In genomic region chr2:70310899-70311298, GRCh38 we compare ENCODE assay signal across 24 cellular contexts. TPM values are rescaled to one million over a fixed set of nuclear protein-coding genes. Genes with fewer than 3 reads are reported as not detected.
A peak's percentile ranks its signal among the peaks of the same experiment; 100 is the strongest.
DNase-seq lines count a peak whose midpoint lies in the region; ATAC-seq, FAIRE-seq and TF ChIP-seq lines count a peak whose summit lies in the region.
"Had no signal": no experiment of that assay in that cellular context is flagged by ENCODE, and none has a peak within 500 bp of the region (broad histone marks: within the 10 kb centered on the region; RNA-seq: fewer than 3 reads in every experiment).

No MANE protein-coding gene starts in this region.

- H3K9me3 ChIP-seq in HepG2 (ENCODE audit: low read length) (no peaks in the 10 kb centered on the region), right lobe of liver (no peaks in the 10 kb centered on the region), HEK293 (ENCODE audit: control insufficient read depth, insufficient read depth, low read depth, low read length) (no peaks in the 10 kb centered on the region), K562 (replicated peaks; ENCODE audit: control insufficient read depth, insufficient read depth, low read depth, low read length) (no peaks in the 10 kb centered on the region)
- no peaks in the 10 kb centered on the region for H3K9me3 ChIP-seq in CD8-positive, alpha-beta memory T cell (ENCODE audit: low read length)
- H3K9me3 ChIP-seq: BE2C, BLaER1, Caco-2 had no signal

- no peaks in the 10 kb centered on the region for H3K4me1 ChIP-seq in HepG2 (ENCODE audit: insufficient read depth, low read length)
- H3K4me1 ChIP-seq in right lobe of liver: no peaks in the 10 kb centered on the region
- H3K4me1 ChIP-seq in HEK293 (ENCODE audit: control insufficient read depth, insufficient read depth, low read length): no peaks in the 10 kb centered on the region
- H3K4me1 ChIP-seq in K562 (replicated peaks in 1 of 2; ENCODE audit: control insufficient read depth in 2 of 2, insufficient read depth in 2 of 2, low read length in 2 of 2): peaks cover 0 to 3% of the 10 kb centered on the region in 2 experiments; a peak in 1 of 5 replicates
- H3K4me1 ChIP-seq in CD8-positive, alpha-beta memory T cell (ENCODE audit: insufficient read depth, low read length): no peaks in the 10 kb centered on the region
- H3K4me1 ChIP-seq: BE2C, BLaER1, Caco-2 had no signal

- DNase-seq in HepG2 (ENCODE audit: low spot score) (no peak), right lobe of liver (no peak), K562 (ENCODE audit: extremely low read depth in 1 of 4, low spot score in 3 of 4) (no peak), MV-4-11 (lab: John Stamatoyannopoulos, UW) (no peak)
- DNase-seq in activated T-cell treated with anti-CD3 and anti-CD28 coated beads, Interleukin-2, amount 50 U/mL, for 72 hours: no peak
- DNase-seq in CD8-positive, alpha-beta memory T cell: no peak
- DNase-seq: 8988T; ACHN; BE2C; C1 segment of cervical spinal cord; Caco-2; Calu3; CD4-positive, alpha-beta memory T cell; CD4-positive, CD25-positive, alpha-beta regulatory T cell; DMS79 treated with DMSO at 0.1 percent for 48 hours; GF-D8 had no signal

- no peaks in the 10 kb centered on the region for H4K20me1 ChIP-seq in HepG2 (ENCODE audit: insufficient read depth, low read length)
- no peaks in the 10 kb centered on the region for H4K20me1 ChIP-seq in K562 (replicated peaks; ENCODE audit: control insufficient read depth, insufficient read depth, low read length)
- H4K20me1 ChIP-seq: BLaER1 had no signal

- BruUV-seq in HepG2 (replicated peaks; lab: Mats Ljungman, UMichigan) (no TSS peak), K562 (replicated peaks; lab: Mats Ljungman, UMichigan) (no TSS peak)

- H3K27ac ChIP-seq in HepG2 (ENCODE audit: extremely low read length, insufficient read depth, low read length) (no peak overlapping the region), right lobe of liver (no peak overlapping the region), HEK293 (ENCODE audit: extremely low read depth, low read depth, low read length) (no peak overlapping the region), K562 (ENCODE audit: extremely low read depth, low read depth, low read length) (no peak overlapping the region)
- no peak overlapping the region for H3K27ac ChIP-seq in CD8-positive, alpha-beta memory T cell (ENCODE audit: low read depth, low read length)
- H3K27ac ChIP-seq: BLaER1 had no signal

- in situ Hi-C loops in HepG2 (cut with HindIII; ENCODE audit: extremely low pct_ligation_motif_present, low pct_unique_long_range_greater_than_20kb) (no loop called here), K562 (cut with MboI) (loop anchor here (10.0 to 25.0 kb wide), 3 partner anchors 334 to 634 kb away; partner anchors contain the start of gene FIGLA)

- peaks cover 0 to 9% of the 10 kb centered on the region in 2 experiments; a peak in 1 of 5 replicates for H3K27me3 ChIP-seq in HepG2 (ENCODE audit: control insufficient read depth in 1 of 2, insufficient read depth in 2 of 2, low read length in 2 of 2)
- no peaks in the 10 kb centered on the region for H3K27me3 ChIP-seq in right lobe of liver
- peaks cover 9 to 11% of the 10 kb centered on the region in 2 experiments; a peak in 4 of 5 replicates for H3K27me3 ChIP-seq in K562 (ENCODE audit: control insufficient read depth in 2 of 2, insufficient read depth in 2 of 2, low read length in 2 of 2)
- H3K27me3 ChIP-seq in CD8-positive, alpha-beta memory T cell (ENCODE audit: insufficient read depth, low read length, poor library complexity, severe bottlenecking): no peaks in the 10 kb centered on the region
- H3K27me3 ChIP-seq: BE2C, BLaER1 had no signal

- no peak overlapping the region for H3K9ac ChIP-seq in HepG2 (ENCODE audit: insufficient read depth, low read depth, low read length)
- no peak overlapping the region for H3K9ac ChIP-seq in K562 (ENCODE audit: insufficient read depth in 1 of 2, low read depth in 2 of 2, low read length in 2 of 2)
- H3K9ac ChIP-seq: BLaER1 had no signal

- CTCF ChIA-PET in HepG2 (lab: Yijun Ruan, JAX; ENCODE audit: low intra/inter-chr PET ratio, low total read pairs): no interaction called here
- CTCF ChIA-PET in HEK293 (lab: Yijun Ruan, JAX): interaction anchor here (0.7 to 1.8 kb wide), 3 partner anchors 12 to 336 kb away, joined by 3 to 8 read pairs (median 3); no protein-coding TSS in a partner anchor
- CTCF ChIA-PET in K562 (lab: Yijun Ruan, JAX; ENCODE audit: low intra/inter-chr PET ratio): no interaction called here
- CTCF ChIA-PET in CD8-positive, alpha-beta memory T cell (lab: Charles Lee): no interaction called here

- H3K4me1 Mint-ChIP-seq in activated T-cell treated with anti-CD3 and anti-CD28 coated beads, Interleukin-2, amount 50 U/mL, for 72 hours (ENCODE audit: low read depth): no peaks in the 10 kb centered on the region
- no peaks in the 10 kb centered on the region for H3K4me1 Mint-ChIP-seq in CD8-positive, alpha-beta memory T cell
- H3K4me1 Mint-ChIP-seq: CD14-positive monocyte; CD4-positive, alpha-beta memory T cell; CD4-positive, CD25-positive, alpha-beta regulatory T cell had no signal

- H2AFZ ChIP-seq in HepG2 (ENCODE audit: low read length): no peak overlapping the region
- H2AFZ ChIP-seq in K562 (ENCODE audit: low read depth, low read length): no peak overlapping the region

- TF ChIP-seq RAD21 in HepG2 (CRISPR knock-in tag; IDR thresholded peaks at IDR 0.05): no peak
- TF ChIP-seq RAD21 in K562 (CRISPR knock-in tag; conservative IDR thresholded peaks at IDR 0.05 in 1 of 2, IDR thresholded peaks at IDR 0.05 in 1 of 2): no peak

- no peaks in the 10 kb centered on the region for H3K27me3 Mint-ChIP-seq in activated T-cell treated with anti-CD3 and anti-CD28 coated beads, Interleukin-2, amount 50 U/mL, for 72 hours (ENCODE audit: low read depth)
- peaks cover 10 to 21% of the 10 kb centered on the region in 2 donors for H3K27me3 Mint-ChIP-seq in CD8-positive, alpha-beta memory T cell

- H3K4me3 Mint-ChIP-seq in activated T-cell treated with anti-CD3 and anti-CD28 coated beads, Interleukin-2, amount 50 U/mL, for 72 hours: no peak overlapping the region
- H3K4me3 Mint-ChIP-seq in CD8-positive, alpha-beta memory T cell: no peak overlapping the region
- H3K4me3 Mint-ChIP-seq: CD14-positive monocyte; CD4-positive, alpha-beta memory T cell; CD4-positive, CD25-positive, alpha-beta regulatory T cell had no signal

- ATAC-seq in HepG2 (peak; percentile 39; the same call in 1 of the 3 replicates), right lobe of liver (no peak), K562 (peak; percentile 56; the same call in 2 of the 3 replicates)
- no peak for ATAC-seq in activated T-cell treated with anti-CD3 and anti-CD28 coated beads, Interleukin-2, amount 50 U/mL, for 72 hours (replicated peaks in 1 of 2)

- no peaks in the 10 kb centered on the region for H3K9me3 Mint-ChIP-seq in activated T-cell treated with anti-CD3 and anti-CD28 coated beads, Interleukin-2, amount 50 U/mL, for 72 hours
- no peaks in the 10 kb centered on the region for H3K9me3 Mint-ChIP-seq in CD8-positive, alpha-beta memory T cell
- H3K9me3 Mint-ChIP-seq: CD4-positive, alpha-beta memory T cell; CD4-positive, CD25-positive, alpha-beta regulatory T cell had no signal

- H3K36me3 Mint-ChIP-seq in activated T-cell treated with anti-CD3 and anti-CD28 coated beads, Interleukin-2, amount 50 U/mL, for 72 hours (ENCODE audit: insufficient read depth in 2 of 2): no peaks in the 10 kb centered on the region
- no peaks in the 10 kb centered on the region for H3K36me3 Mint-ChIP-seq in CD8-positive, alpha-beta memory T cell
- H3K36me3 Mint-ChIP-seq: CD14-positive monocyte; CD4-positive, alpha-beta memory T cell; CD4-positive, CD25-positive, alpha-beta regulatory T cell had no signal

- intact Hi-C loops in HepG2 (cut with micrococcal nuclease; ENCODE audit: unreplicated experiment) (no loop called here), right lobe of liver (cut with DNase I) (no loop called here), K562 (cut with micrococcal nuclease) (no loop called here)

- H3K9me1 ChIP-seq in K562 (ENCODE audit: control insufficient read depth, insufficient read depth, low read length): no peaks in the 10 kb centered on the region

- no peaks in the 10 kb centered on the region for H3K36me3 ChIP-seq in HepG2 (replicated peaks in 1 of 2; ENCODE audit: control insufficient read depth in 1 of 2, insufficient read depth in 2 of 2, low read length in 2 of 2)
- H3K36me3 ChIP-seq in right lobe of liver: no peaks in the 10 kb centered on the region
- H3K36me3 ChIP-seq in HEK293 (ENCODE audit: control insufficient read depth in 2 of 2, insufficient read depth in 1 of 2, low read length in 2 of 2): no peaks in the 10 kb centered on the region
- H3K36me3 ChIP-seq in K562 (ENCODE audit: control insufficient read depth, insufficient read depth, low read length): no peaks in the 10 kb centered on the region
- no peaks in the 10 kb centered on the region for H3K36me3 ChIP-seq in CD8-positive, alpha-beta memory T cell (ENCODE audit: insufficient read depth, low read length)
- H3K36me3 ChIP-seq: BE2C, BLaER1 had no signal

- H3K4me2 ChIP-seq in HepG2 (ENCODE audit: low read depth, low read length) (no peak overlapping the region), K562 (ENCODE audit: insufficient read depth, low read length) (no peak overlapping the region)
- H3K4me2 ChIP-seq: BLaER1 had no signal

- H3K79me2 ChIP-seq in HepG2 (ENCODE audit: insufficient read depth, low read length): no peaks in the 10 kb centered on the region
- H3K79me2 ChIP-seq in K562 (ENCODE audit: control insufficient read depth, insufficient read depth, low read length): no peaks in the 10 kb centered on the region

- POLR2A ChIA-PET in HepG2 (lab: Yijun Ruan, JAX) (no interaction called here), HEK293 (lab: Yijun Ruan, JAX) (no interaction called here), K562 (lab: Yijun Ruan, JAX) (interaction anchor here (2.4 kb wide), 1 partner anchor 17 kb away, joined by 9 read pairs; the partner anchor contains the start of gene SNRPG)
- POLR2A ChIA-PET in CD8-positive, alpha-beta memory T cell (lab: Charles Lee): interaction anchor here (0.9 kb wide), 1 partner anchor 757 kb away, joined by 5 read pairs; no protein-coding TSS in a partner anchor

- no peak for FAIRE-seq in HepG2 (lab: Jason Lieb, UNC)
- no peak for FAIRE-seq in K562 (lab: Jason Lieb, UNC)
- FAIRE-seq: A204.1, D721Med, G401.6, GM12891, GM19239 had no signal

- TF ChIP-seq CTCF in HepG2 (CRISPR knock-in tag; IDR thresholded peaks at IDR 0.05) (no peak), right lobe of liver (IDR thresholded peaks at IDR 0.05) (no peak), HEK293 (tag by site-specific recombination; IDR thresholded peaks at IDR 0.05) (no peak), K562 (IDR thresholded peaks at IDR 0.05 in 2 of 3, conservative IDR thresholded peaks at IDR 0.05 in 1 of 3; ENCODE audit: insufficient read depth in 2 of 3, low read depth in 1 of 3, low read length in 3 of 3) (no peak)

- H3K4me3 ChIP-seq in HepG2 (replicated peaks in 1 of 3; ENCODE audit: insufficient read depth in 1 of 3, low read depth in 2 of 3, low read length in 3 of 3): no peak overlapping the region
- no peak overlapping the region for H3K4me3 ChIP-seq in right lobe of liver
- H3K4me3 ChIP-seq in HEK293 (ENCODE audit: low read depth, low read length): no peak overlapping the region
- no peak overlapping the region for H3K4me3 ChIP-seq in K562
- no peak overlapping the region for H3K4me3 ChIP-seq in CD8-positive, alpha-beta memory T cell (ENCODE audit: low read length)
- H3K4me3 ChIP-seq: BLaER1 had no signal

- no peak for TF ChIP-seq EP300 in HepG2 (IDR thresholded peaks at IDR 0.05; ENCODE audit: low read depth in 2 of 2, low read length in 2 of 2)
- TF ChIP-seq EP300 in HepG2 (CRISPR knock-in tag; IDR thresholded peaks at IDR 0.05; ENCODE audit: borderline replicate concordance): no peak
- no peak for TF ChIP-seq EP300 in K562 (IDR thresholded peaks at IDR 0.05; ENCODE audit: low read length)

- no peak overlapping the region for H3K27ac Mint-ChIP-seq in activated T-cell treated with anti-CD3 and anti-CD28 coated beads, Interleukin-2, amount 50 U/mL, for 72 hours
- H3K27ac Mint-ChIP-seq in CD8-positive, alpha-beta memory T cell: peak overlapping the region in 1 of 8 donors; percentile 29
- H3K27ac Mint-ChIP-seq: CD14-positive monocyte; CD4-positive, CD25-positive, alpha-beta regulatory T cell had no signal

- WGBS in HepG2 (ENCODE audit: low lambda C conversion rate): 43% methylated on average over 3 of the region's 3 CpGs
- WGBS in right lobe of liver (ENCODE audit: insufficient coverage, low coverage, low lambda C conversion rate, missing lambda C conversion rate): 100% methylated on average over 1 of the region's 3 CpGs
- WGBS in K562 (ENCODE audit: insufficient coverage, low coverage, missing lambda C conversion rate): 3% methylated on average over 3 of the region's 3 CpGs

- TF ChIP-seq POLR2A in HepG2 (IDR thresholded peaks at IDR 0.05; ENCODE audit: insufficient read depth in 1 of 2, low read depth in 2 of 2, low read length in 2 of 2) (no peak), right lobe of liver (IDR thresholded peaks at IDR 0.05) (no peak), K562 (conservative IDR thresholded peaks at IDR 0.05) (no peak)

RNA-seq across cellular contexts. Expression of gene FAM136A, which starts 9.0 kb away (rescaled TPM):
- total RNA-seq in HepG2 (2016; rRNA removed; fragmentation: Illumina TruSeq; extraction: Trizol): 126 and 153 TPM in 2 replicates
- total RNA-seq in HepG2 (2016; cell fraction: cytosol; rRNA removed; fragmentation: Illumina TruSeq; extraction: Trizol; ENCODE audit: low read depth): 63.6 and 77.0 TPM in 2 replicates
- total RNA-seq in HepG2 (2016; cell fraction: insoluble cytoplasmic fraction; rRNA removed; fragmentation: Illumina TruSeq; extraction: Trizol): 120 and 154 TPM in 2 replicates
- total RNA-seq in HepG2 (2016; cell fraction: membrane; rRNA removed; fragmentation: Illumina TruSeq; extraction: Trizol): 157 and 170 TPM in 2 replicates
- 61.1 and 69.7 TPM in 2 replicates for total RNA-seq in HepG2 (2016; cell fraction: nucleus; rRNA removed; fragmentation: Illumina TruSeq; extraction: Trizol)
- 73.8 and 77.8 TPM in 2 replicates for polyA plus RNA-seq in HepG2 (2011; rRNA removed)
- 51.0 and 55.6 TPM in 2 replicates for polyA plus RNA-seq in HepG2 (2011; cell fraction: cytosol; rRNA removed)
- 83.7 and 101 TPM in 2 replicates for polyA plus RNA-seq in HepG2 (2011; cell fraction: nucleus; rRNA removed)
- 71.9 and 87.6 TPM in 2 replicates for polyA plus RNA-seq in HepG2 (2012)
- 83.2 and 122 TPM in 2 replicates for polyA plus RNA-seq in HepG2 (2016; cell fraction: cytosol; fragmentation: Illumina TruSeq; extraction: Trizol; ENCODE audit: low read depth)
- 175 and 182 TPM in 2 replicates for polyA plus RNA-seq in HepG2 (2016; cell fraction: insoluble cytoplasmic fraction; fragmentation: Illumina TruSeq; extraction: Trizol; ENCODE audit: low read depth)
- 155 and 176 TPM in 2 replicates for polyA plus RNA-seq in HepG2 (2016; cell fraction: membrane; fragmentation: Illumina TruSeq; extraction: Trizol; ENCODE audit: low read depth)
- polyA plus RNA-seq in HepG2 (2016; cell fraction: nucleus; fragmentation: Illumina TruSeq; extraction: Trizol; ENCODE audit: insufficient read depth, low read depth): 124 and 130 TPM in 2 replicates
- polyA minus RNA-seq in HepG2 (2011; rRNA and poly(A)+ RNA removed; ENCODE audit: low replicate concordance): 30.2 and 39.4 TPM in 2 replicates
- 19.9 and 21.4 TPM in 2 replicates for polyA minus RNA-seq in HepG2 (2011; cell fraction: cytosol; rRNA and poly(A)+ RNA removed)
- polyA minus RNA-seq in HepG2 (2011; cell fraction: nucleus; rRNA and poly(A)+ RNA removed): 28.0 and 29.5 TPM in 2 replicates
- total RNA-seq in right lobe of liver: 10 to 100 TPM; 18.6 to 31.6 (median 21.1) TPM
- 28.9 and 31.0 TPM in 2 replicates for total RNA-seq in K562 (2011; cell fraction: chromatin; rRNA removed; ENCODE audit: low replicate concordance)
- 28.7 and 29.2 TPM in 2 replicates for total RNA-seq in K562 (2011; cell fraction: nucleolus; rRNA removed)
- 34.3 and 53.8 TPM in 2 replicates for total RNA-seq in K562 (2011; cell fraction: nucleoplasm; rRNA removed)
- 80.0 and 89.0 TPM in 2 replicates for total RNA-seq in K562 (2014; rRNA removed)
- 94.8 and 101 TPM in 2 replicates for total RNA-seq in K562 (2014; rRNA removed; fragmentation: Illumina TruSeq; extraction: Trizol)
- 95.7 and 99.2 TPM in 2 replicates for total RNA-seq in K562 (2015; rRNA removed; fragmentation: Illumina TruSeq; extraction: Trizol)
- total RNA-seq in K562 (2021): 88.3 and 92.9 TPM in 2 replicates
- polyA plus RNA-seq in K562 (2011; rRNA removed): 63.7 and 104 TPM in 2 replicates
- polyA plus RNA-seq in K562 (2011; cell fraction: cytosol; rRNA removed): 38.9 and 49.3 TPM in 2 replicates
- 53.0 and 82.5 TPM in 2 replicates for polyA plus RNA-seq in K562 (2011; cell fraction: nucleus; rRNA removed)
- polyA plus RNA-seq in K562 (2012): 64.0 and 97.8 TPM in 2 replicates
- 118 and 129 TPM in 2 replicates for polyA plus RNA-seq in K562 (2014; fragmentation: Illumina TruSeq; extraction: Trizol)
- polyA plus RNA-seq in K562 (2014; fragmentation: Nextera tagmentation; extraction: Ambion mirVana): 100 to 1,000 TPM; 125 to 151 TPM
- 106 and 108 TPM in 2 replicates for polyA plus RNA-seq in K562 (2014; rRNA removed)
- 33.3 and 37.8 TPM in 2 replicates for polyA minus RNA-seq in K562 (2011; rRNA and poly(A)+ RNA removed)
- 17.9 and 33.9 TPM in 2 replicates for polyA minus RNA-seq in K562 (2011; cell fraction: cytosol; rRNA and poly(A)+ RNA removed)
- polyA minus RNA-seq in K562 (2011; cell fraction: nucleus; rRNA and poly(A)+ RNA removed): 13.4 and 15.8 TPM in 2 replicates
- 10 to 100 TPM; 60.3 to 62.9 TPM for total RNA-seq in activated T-cell treated with anti-CD3 and anti-CD28 coated beads, Interleukin-2, amount 50 U/mL, for 72 hours
- 100 to 1,000 TPM in 1 of 2 experiments, 10 to 100 TPM in 1; 99.4 to 102 TPM for total RNA-seq in CD8-positive, alpha-beta memory T cell
- polyA plus RNA-seq in CD8-positive, alpha-beta memory T cell: 41.3 TPM

RNA-seq across cellular contexts. Expression of gene SNRPG, which starts 17.4 kb away (rescaled TPM):
- total RNA-seq in HepG2 (2016; rRNA removed; fragmentation: Illumina TruSeq; extraction: Trizol): 484 and 618 TPM in 2 replicates
- total RNA-seq in HepG2 (2016; cell fraction: cytosol; rRNA removed; fragmentation: Illumina TruSeq; extraction: Trizol; ENCODE audit: low read depth): 179 and 199 TPM in 2 replicates
- total RNA-seq in HepG2 (2016; cell fraction: insoluble cytoplasmic fraction; rRNA removed; fragmentation: Illumina TruSeq; extraction: Trizol): 477 and 694 TPM in 2 replicates
- total RNA-seq in HepG2 (2016; cell fraction: membrane; rRNA removed; fragmentation: Illumina TruSeq; extraction: Trizol): 245 and 289 TPM in 2 replicates
- total RNA-seq in HepG2 (2016; cell fraction: nucleus; rRNA removed; fragmentation: Illumina TruSeq; extraction: Trizol): 175 and 190 TPM in 2 replicates
- polyA plus RNA-seq in HepG2 (2011; rRNA removed): 163 and 221 TPM in 2 replicates
- 79.5 and 124 TPM in 2 replicates for polyA plus RNA-seq in HepG2 (2011; cell fraction: cytosol; rRNA removed)
- polyA plus RNA-seq in HepG2 (2011; cell fraction: nucleus; rRNA removed): 21.3 and 54.3 TPM in 2 replicates
- polyA plus RNA-seq in HepG2 (2012): 258 and 453 TPM in 2 replicates
- 184 and 222 TPM in 2 replicates for polyA plus RNA-seq in HepG2 (2016; cell fraction: cytosol; fragmentation: Illumina TruSeq; extraction: Trizol; ENCODE audit: low read depth)
- polyA plus RNA-seq in HepG2 (2016; cell fraction: insoluble cytoplasmic fraction; fragmentation: Illumina TruSeq; extraction: Trizol; ENCODE audit: low read depth): 589 and 668 TPM in 2 replicates
- 221 and 287 TPM in 2 replicates for polyA plus RNA-seq in HepG2 (2016; cell fraction: membrane; fragmentation: Illumina TruSeq; extraction: Trizol; ENCODE audit: low read depth)
- polyA plus RNA-seq in HepG2 (2016; cell fraction: nucleus; fragmentation: Illumina TruSeq; extraction: Trizol; ENCODE audit: insufficient read depth, low read depth): 259 and 311 TPM in 2 replicates
- 2.7 and 11.1 TPM in 2 replicates for polyA minus RNA-seq in HepG2 (2011; rRNA and poly(A)+ RNA removed; ENCODE audit: low replicate concordance)
- polyA minus RNA-seq in HepG2 (2011; cell fraction: cytosol; rRNA and poly(A)+ RNA removed): 25.5 and 29.5 TPM in 2 replicates
- polyA minus RNA-seq in HepG2 (2011; cell fraction: nucleus; rRNA and poly(A)+ RNA removed): 33.7 and 41.6 TPM in 2 replicates
- 10 to 100 TPM; 38.7 to 96.6 (median 60.8) TPM for total RNA-seq in right lobe of liver
- total RNA-seq in K562 (2011; cell fraction: chromatin; rRNA removed; ENCODE audit: low replicate concordance): 55.7 and 133 TPM in 2 replicates
- total RNA-seq in K562 (2011; cell fraction: nucleolus; rRNA removed): 39.9 and 44.1 TPM in 2 replicates
- 111 and 126 TPM in 2 replicates for total RNA-seq in K562 (2011; cell fraction: nucleoplasm; rRNA removed)
- 594 and 1,182 TPM in 2 replicates for total RNA-seq in K562 (2014; rRNA removed)
- total RNA-seq in K562 (2014; rRNA removed; fragmentation: Illumina TruSeq; extraction: Trizol): 745 and 807 TPM in 2 replicates
- total RNA-seq in K562 (2015; rRNA removed; fragmentation: Illumina TruSeq; extraction: Trizol): 603 and 612 TPM in 2 replicates
- 649 and 750 TPM in 2 replicates for total RNA-seq in K562 (2021)
- 253 and 674 TPM in 2 replicates for polyA plus RNA-seq in K562 (2011; rRNA removed)
- 80.9 and 210 TPM in 2 replicates for polyA plus RNA-seq in K562 (2011; cell fraction: cytosol; rRNA removed)
- polyA plus RNA-seq in K562 (2011; cell fraction: nucleus; rRNA removed): 103 and 122 TPM in 2 replicates
- polyA plus RNA-seq in K562 (2012): 215 and 904 TPM in 2 replicates
- polyA plus RNA-seq in K562 (2014; fragmentation: Illumina TruSeq; extraction: Trizol): 808 and 1,147 TPM in 2 replicates
- 1,000 to 10,000 TPM; 2,312 to 2,611 TPM for polyA plus RNA-seq in K562 (2014; fragmentation: Nextera tagmentation; extraction: Ambion mirVana)
- 1,784 and 2,061 TPM in 2 replicates for polyA plus RNA-seq in K562 (2014; rRNA removed)
- 120 and 184 TPM in 2 replicates for polyA minus RNA-seq in K562 (2011; rRNA and poly(A)+ RNA removed)
- 31.0 and 79.3 TPM in 2 replicates for polyA minus RNA-seq in K562 (2011; cell fraction: cytosol; rRNA and poly(A)+ RNA removed)
- 21.9 and 24.0 TPM in 2 replicates for polyA minus RNA-seq in K562 (2011; cell fraction: nucleus; rRNA and poly(A)+ RNA removed)
- total RNA-seq in activated T-cell treated with anti-CD3 and anti-CD28 coated beads, Interleukin-2, amount 50 U/mL, for 72 hours: 100 to 1,000 TPM; 213 to 247 TPM
- total RNA-seq in CD8-positive, alpha-beta memory T cell: 100 to 1,000 TPM; 497 to 551 TPM
- 267 TPM for polyA plus RNA-seq in CD8-positive, alpha-beta memory T cell

RNA-seq across cellular contexts. Expression of gene PCYOX1, which starts 53.0 kb away (rescaled TPM):
- total RNA-seq in HepG2 (2016; rRNA removed; fragmentation: Illumina TruSeq; extraction: Trizol): 64.6 and 94.8 TPM in 2 replicates
- 5.0 and 5.6 TPM in 2 replicates for total RNA-seq in HepG2 (2016; cell fraction: cytosol; rRNA removed; fragmentation: Illumina TruSeq; extraction: Trizol; ENCODE audit: low read depth)
- total RNA-seq in HepG2 (2016; cell fraction: insoluble cytoplasmic fraction; rRNA removed; fragmentation: Illumina TruSeq; extraction: Trizol): 62.4 and 97.7 TPM in 2 replicates
- total RNA-seq in HepG2 (2016; cell fraction: membrane; rRNA removed; fragmentation: Illumina TruSeq; extraction: Trizol): 22.4 and 27.7 TPM in 2 replicates
- 86.9 and 110 TPM in 2 replicates for total RNA-seq in HepG2 (2016; cell fraction: nucleus; rRNA removed; fragmentation: Illumina TruSeq; extraction: Trizol)
- polyA plus RNA-seq in HepG2 (2011; rRNA removed): 61.0 and 86.6 TPM in 2 replicates
- polyA plus RNA-seq in HepG2 (2011; cell fraction: cytosol; rRNA removed): 37.9 and 61.2 TPM in 2 replicates
- 10.2 and 15.2 TPM in 2 replicates for polyA plus RNA-seq in HepG2 (2011; cell fraction: nucleus; rRNA removed)
- polyA plus RNA-seq in HepG2 (2012): 110 and 112 TPM in 2 replicates
- polyA plus RNA-seq in HepG2 (2016; cell fraction: cytosol; fragmentation: Illumina TruSeq; extraction: Trizol; ENCODE audit: low read depth): 4.3 and 4.7 TPM in 2 replicates
- polyA plus RNA-seq in HepG2 (2016; cell fraction: insoluble cytoplasmic fraction; fragmentation: Illumina TruSeq; extraction: Trizol; ENCODE audit: low read depth): 53.5 and 58.1 TPM in 2 replicates
- 10.1 and 11.7 TPM in 2 replicates for polyA plus RNA-seq in HepG2 (2016; cell fraction: membrane; fragmentation: Illumina TruSeq; extraction: Trizol; ENCODE audit: low read depth)
- polyA plus RNA-seq in HepG2 (2016; cell fraction: nucleus; fragmentation: Illumina TruSeq; extraction: Trizol; ENCODE audit: insufficient read depth, low read depth): 99.9 and 103 TPM in 2 replicates
- 25.7 and 59.9 TPM in 2 replicates for polyA minus RNA-seq in HepG2 (2011; rRNA and poly(A)+ RNA removed; ENCODE audit: low replicate concordance)
- polyA minus RNA-seq in HepG2 (2011; cell fraction: cytosol; rRNA and poly(A)+ RNA removed): 65.6 and 74.8 TPM in 2 replicates
- polyA minus RNA-seq in HepG2 (2011; cell fraction: nucleus; rRNA and poly(A)+ RNA removed): 26.8 and 37.2 TPM in 2 replicates
- total RNA-seq in right lobe of liver: 100 to 1,000 TPM in 3 of 6 experiments, 10 to 100 TPM in 3; 38.8 to 186 (median 92.5) TPM
- 20.6 and 25.7 TPM in 2 replicates for total RNA-seq in K562 (2011; cell fraction: chromatin; rRNA removed; ENCODE audit: low replicate concordance)
- 8.5 and 11.1 TPM in 2 replicates for total RNA-seq in K562 (2011; cell fraction: nucleolus; rRNA removed)
- total RNA-seq in K562 (2011; cell fraction: nucleoplasm; rRNA removed): 18.4 and 20.1 TPM in 2 replicates
- 6.8 and 7.7 TPM in 2 replicates for total RNA-seq in K562 (2014; rRNA removed)
- total RNA-seq in K562 (2014; rRNA removed; fragmentation: Illumina TruSeq; extraction: Trizol): 9.9 and 11.3 TPM in 2 replicates
- total RNA-seq in K562 (2015; rRNA removed; fragmentation: Illumina TruSeq; extraction: Trizol): 12.3 and 13.4 TPM in 2 replicates
- total RNA-seq in K562 (2021): 14.0 and 16.0 TPM in 2 replicates
- 9.6 and 18.3 TPM in 2 replicates for polyA plus RNA-seq in K562 (2011; rRNA removed)
- polyA plus RNA-seq in K562 (2011; cell fraction: cytosol; rRNA removed): 3.6 and 5.1 TPM in 2 replicates
- polyA plus RNA-seq in K562 (2011; cell fraction: nucleus; rRNA removed): 1.8 and 3.1 TPM in 2 replicates
- 10.0 and 16.1 TPM in 2 replicates for polyA plus RNA-seq in K562 (2012)
- polyA plus RNA-seq in K562 (2014; fragmentation: Illumina TruSeq; extraction: Trizol): 10.7 and 13.6 TPM in 2 replicates
- 1 to 10 TPM; 4.3 to 7.4 TPM for polyA plus RNA-seq in K562 (2014; fragmentation: Nextera tagmentation; extraction: Ambion mirVana)
- 6.9 and 7.7 TPM in 2 replicates for polyA plus RNA-seq in K562 (2014; rRNA removed)
- 20.8 and 29.8 TPM in 2 replicates for polyA minus RNA-seq in K562 (2011; rRNA and poly(A)+ RNA removed)
- polyA minus RNA-seq in K562 (2011; cell fraction: cytosol; rRNA and poly(A)+ RNA removed): 4.2 and 7.3 TPM in 2 replicates
- polyA minus RNA-seq in K562 (2011; cell fraction: nucleus; rRNA and poly(A)+ RNA removed): 0.54 and 2.0 TPM in 2 replicates
- 10 to 100 TPM; 16.7 to 18.5 TPM for total RNA-seq in activated T-cell treated with anti-CD3 and anti-CD28 coated beads, Interleukin-2, amount 50 U/mL, for 72 hours
- 10 to 100 TPM; 15.2 to 18.8 TPM for total RNA-seq in CD8-positive, alpha-beta memory T cell
- 27.7 TPM for polyA plus RNA-seq in CD8-positive, alpha-beta memory T cell

Comparison
In these comparisons a context has a peak if more than half of its experiments do, and no peak if none do; other contexts are left out.
1. ATAC-seq: peak in HepG2 (single experiment) and K562 (single experiment); none in right lobe of liver (0 of 4) and activated T-cell treated with anti-CD3 and anti-CD28 coated beads, Interleukin-2, amount 50 U/mL, for 72 hours (0 of 2).
2. POLR2A ChIA-PET loops: an anchor here in K562 (2.4 kb wide) and CD8-positive, alpha-beta memory T cell (0.9 kb wide); none called in HepG2 and HEK293.